Comparison of ENCODE assay signal across 17 cellular contexts in the genomic region with DNA sequence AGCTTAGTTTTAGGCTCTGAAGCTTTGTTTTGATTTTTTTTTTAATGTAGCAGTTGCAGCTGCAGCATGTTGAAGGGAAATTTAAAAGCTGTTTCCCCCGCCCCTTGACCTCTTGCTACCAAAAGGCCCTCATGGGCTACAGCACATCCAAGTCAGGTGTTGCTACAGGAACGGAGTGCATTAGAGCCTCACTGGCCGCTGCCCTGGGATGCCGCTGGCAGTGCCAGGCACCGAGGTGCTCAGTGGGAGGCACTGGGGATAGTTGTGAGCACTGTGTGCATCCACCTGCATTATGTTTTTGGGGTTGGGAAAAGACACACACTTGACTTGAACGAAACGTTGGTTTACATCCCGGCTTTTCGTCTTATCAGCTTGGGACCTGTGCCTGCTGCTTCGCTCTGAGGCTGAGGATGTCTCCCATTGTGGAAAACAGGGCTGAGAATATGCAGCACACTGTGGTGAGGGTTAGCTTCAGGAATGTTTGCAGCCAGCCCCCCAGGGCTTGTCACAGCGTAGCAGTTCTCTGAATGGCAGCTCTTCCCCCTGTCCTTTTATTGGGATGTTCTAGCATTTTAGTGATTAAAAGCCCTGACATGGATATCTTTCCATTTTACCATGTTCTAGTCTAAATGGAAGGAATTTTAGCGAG. TPM values are rescaled to one million over a fixed set of nuclear protein-coding genes. Genes with fewer than 3 reads are reported as not detected.
DNase-seq lines count a peak whose midpoint lies in the region; ATAC-seq and TF ChIP-seq lines count a peak whose summit lies in the region.
"Had no signal": no experiment of that assay in that cellular context is flagged by ENCODE, and none has a peak within 500 bp of the region (broad histone marks: within the 10 kb centered on the region; RNA-seq: fewer than 3 reads in every experiment).

No MANE protein-coding gene starts in this region.

- TF ChIP-seq CTCF in GM23338 (conservative IDR thresholded peaks at IDR 0.05; ENCODE audit: low read depth in 2 of 2) (no peak), OCI-LY3 (IDR thresholded peaks at IDR 0.05; ENCODE audit: low read depth, low read length) (no peak), osteocyte (IDR thresholded peaks at IDR 0.05) (no peak)

- no peak overlapping the region for H3K4me3 ChIP-seq in GM23338
- H3K4me3 ChIP-seq in OCI-LY3 (ENCODE audit: low read length) = peak overlapping the region; percentile 62
- H3K4me3 ChIP-seq in iPS-15b (ENCODE audit: low read depth, low read length) = peak overlapping the region; percentile 14

- H3K27ac ChIP-seq in GM23338 (ENCODE audit: low read depth) (no peak overlapping the region), OCI-LY3 (ENCODE audit: low read length) (no peak overlapping the region)
- H3K27ac ChIP-seq: heart right ventricle had no signal

- H3K9me2 ChIP-seq in GM23338 (ENCODE audit: insufficient read depth) = no peaks in the 10 kb centered on the region

- H2AFZ ChIP-seq in GM23338 (peak overlapping the region; percentile 25; the same call in 1 of the 2 replicates), OCI-LY3 (ENCODE audit: low read depth, low read length) (peak overlapping the region; percentile 81; the same call in 1 of the 2 replicates)

- peak overlapping the region; percentile 56 for H3K4me3 Mint-ChIP-seq in GM23338
- H3K4me3 Mint-ChIP-seq in osteocyte (ENCODE audit: unreplicated experiment) = peak overlapping the region; percentile 52
- H3K4me3 Mint-ChIP-seq: activated B cell treated with CpG ODN at 0.5 μM for 24 hours; activated naive CD8-positive, alpha-beta T cell treated with anti-CD3 and anti-CD28 coated beads, Interleukin-2, amount 50 U/mL, for 24 hours; T-helper 1 cell treated with Interleukin-12 subunit alpha and Interleukin-12 subunit beta and Interleukin-4 antibody, amounts not matched to agents 30 μg/mL and 1 μg/mL, for 36 hours had no signal

- H3K36me3 Mint-ChIP-seq in GM23338 (ENCODE audit: low read depth) (no peaks in the 10 kb centered on the region), osteocyte (ENCODE audit: unreplicated experiment) (no peaks in the 10 kb centered on the region)

- H3K4me1 ChIP-seq in GM23338 (ENCODE audit: insufficient read depth) = no peaks in the 10 kb centered on the region; the same call in 1 of the 2 replicates
- peaks cover 8% of the 10 kb centered on the region for H3K4me1 ChIP-seq in OCI-LY3 (ENCODE audit: low read length)
- H3K4me1 ChIP-seq in iPS-15b (ENCODE audit: control insufficient read depth, insufficient read depth, low read length) = peaks cover 8% of the 10 kb centered on the region

- H3K27ac Mint-ChIP-seq in GM23338 (no peak overlapping the region), osteocyte (ENCODE audit: unreplicated experiment) (no peak overlapping the region)
- H3K27ac Mint-ChIP-seq: activated B cell treated with CpG ODN at 0.5 μM for 24 hours; activated naive CD8-positive, alpha-beta T cell treated with anti-CD3 and anti-CD28 coated beads, Interleukin-2, amount 50 U/mL, for 24 hours; T-helper 1 cell treated with Interleukin-12 subunit alpha and Interleukin-12 subunit beta and Interleukin-4 antibody, amounts not matched to agents 30 μg/mL and 1 μg/mL, for 36 hours had no signal

- H4K20me1 ChIP-seq in GM23338 (replicated peaks; ENCODE audit: insufficient read depth) = no peaks in the 10 kb centered on the region
- H4K20me1 ChIP-seq in OCI-LY3 (ENCODE audit: insufficient read depth, low read length) = no peaks in the 10 kb centered on the region

- H3K27me3 Mint-ChIP-seq in GM23338 (ENCODE audit: insufficient read depth, low read depth, poor library complexity) = peaks cover 5% of the 10 kb centered on the region
- H3K27me3 Mint-ChIP-seq in osteocyte (ENCODE audit: unreplicated experiment) = peaks cover under 1% of the 10 kb centered on the region

- peaks cover 3% of the 10 kb centered on the region; the same call in 2 of the 3 replicates for H3K4me1 Mint-ChIP-seq in GM23338
- H3K4me1 Mint-ChIP-seq in osteocyte (ENCODE audit: unreplicated experiment) = peaks cover 11% of the 10 kb centered on the region
- H3K4me1 Mint-ChIP-seq: activated B cell treated with CpG ODN at 0.5 μM for 24 hours had no signal

- H3K27me3 ChIP-seq in GM23338 (ENCODE audit: insufficient read depth) = no peaks in the 10 kb centered on the region
- H3K27me3 ChIP-seq in OCI-LY3 (ENCODE audit: low read depth, low read length) = peaks cover 2% of the 10 kb centered on the region; the same call in 1 of the 2 replicates
- H3K27me3 ChIP-seq in iPS-15b (ENCODE audit: control insufficient read depth, insufficient read depth, low read length) = no peaks in the 10 kb centered on the region

- DNase-seq in GM23338 (ENCODE audit: low spot score) = peak; percentile 17
- DNase-seq in osteocyte (ENCODE audit: extremely low spot score, unreplicated experiment) = peak; percentile 63
- no peak for DNase-seq in NCI-H345 (lab: John Stamatoyannopoulos, UW)
- no peak for DNase-seq in activated CD4-positive, alpha-beta T cell treated with anti-CD3 and anti-CD28 coated beads, Interleukin-2, amount 50 U/mL, for 4 hours
- DNase-seq: activated B cell treated with CpG ODN at 0.5 μM for 24 hours; activated naive CD8-positive, alpha-beta T cell treated with anti-CD3 and anti-CD28 coated beads, Interleukin-2, amount 50 U/mL, for 24 hours; effector memory CD4-positive, alpha-beta T cell; stimulated activated CD4-positive, alpha-beta T cell treated with anti-CD3 and anti-CD28 coated beads, Interleukin-4, amount 100 ng/mL, for 4 hours; stimulated activated CD8-positive, alpha-beta memory T cell treated with anti-CD3 and anti-CD28 coated beads, Interleukin-4, amount 100 ng/mL, for 48 hours had no signal

- no peaks in the 10 kb centered on the region for H3K36me3 ChIP-seq in GM23338 (ENCODE audit: insufficient read depth)
- H3K36me3 ChIP-seq in OCI-LY3 (replicated peaks; ENCODE audit: low read depth, low read length) = no peaks in the 10 kb centered on the region
- H3K36me3 ChIP-seq in iPS-15b (ENCODE audit: control insufficient read depth, insufficient read depth, low read length) = no peaks in the 10 kb centered on the region
- H3K36me3 ChIP-seq: heart right ventricle had no signal

- H3K4me2 ChIP-seq in GM23338 (no peak overlapping the region), OCI-LY3 (ENCODE audit: low read length) (peak overlapping the region; percentile 77)

- peak overlapping the region; percentile 44; the same call in 1 of the 2 replicates for H3K9ac ChIP-seq in OCI-LY3 (ENCODE audit: low read length)
- no peak overlapping the region for H3K9ac ChIP-seq in iPS-15b (ENCODE audit: low read depth, low read length)

- ATAC-seq in GM23338 (peak; percentile 88), HG02571 (IDR thresholded peaks at IDR 0.05; ENCODE audit: unreplicated experiment) (no peak), HG02759 (IDR thresholded peaks at IDR 0.05; ENCODE audit: unreplicated experiment) (no peak)
- ATAC-seq: activated naive CD8-positive, alpha-beta T cell treated with anti-CD3 and anti-CD28 coated beads, Interleukin-2, amount 50 U/mL, for 24 hours had no signal

- no peaks in the 10 kb centered on the region for H3F3A ChIP-seq in GM23338 (replicated peaks; ENCODE audit: low read depth)

- no peaks in the 10 kb centered on the region for H3K79me2 ChIP-seq in GM23338 (replicated peaks; ENCODE audit: insufficient read depth)
- no peaks in the 10 kb centered on the region for H3K79me2 ChIP-seq in OCI-LY3 (ENCODE audit: low read length)

- H3K9me3 Mint-ChIP-seq in GM23338 (peaks cover 74% of the 10 kb centered on the region), osteocyte (ENCODE audit: unreplicated experiment) (no peaks in the 10 kb centered on the region)
- H3K9me3 Mint-ChIP-seq: activated B cell treated with CpG ODN at 0.5 μM for 24 hours; activated naive CD8-positive, alpha-beta T cell treated with anti-CD3 and anti-CD28 coated beads, Interleukin-2, amount 50 U/mL, for 24 hours; T-helper 1 cell treated with Interleukin-12 subunit alpha and Interleukin-12 subunit beta and Interleukin-4 antibody, amounts not matched to agents 30 μg/mL and 1 μg/mL, for 36 hours had no signal

- H3K9me3 ChIP-seq in OCI-LY3 (ENCODE audit: insufficient read depth, low read length) (no peaks in the 10 kb centered on the region), iPS-15b (ENCODE audit: control insufficient read depth, insufficient read depth, low read length) (no peaks in the 10 kb centered on the region)
- H3K9me3 ChIP-seq: heart right ventricle had no signal

TF ChIP-seq in GM23338, 12 proteins besides CTCF, POLR2A, EP300 and RAD21 (continues in another document):
- TF ChIP-seq POLR2AphosphoS5 (IDR thresholded peaks at IDR 0.05; ENCODE audit: low read depth) = no peak
- TF ChIP-seq JUNB (IDR thresholded peaks at IDR 0.05; ENCODE audit: unreplicated experiment) = no peak
- no peak for TF ChIP-seq CREB1 (CRISPR knock-in tag; IDR thresholded peaks at IDR 0.05; ENCODE audit: low read depth)

RNA-seq across cellular contexts. Expression of a gene that starts 24.1 kb away (rescaled TPM):
- total RNA-seq in GM23338 (2014; rRNA removed; shearing (Covaris generic)) = not detected in 2 replicates
- 0.45 and 0.50 TPM in 2 replicates for polyA plus RNA-seq in GM23338 (2016; fragmentation: Nextera tagmentation; extraction: Ambion mirVana)
- total RNA-seq in osteocyte = not detected in 2 replicates
- total RNA-seq: activated B cell treated with CpG ODN at 0.5 μM for 24 hours, fibroblast of lung, mononuclear cell had no signal
- polyA plus RNA-seq: fibroblast of lung, heart right ventricle had no signal

Comparison
In these comparisons a context has a peak if more than half of its experiments do, and no peak if none do; other contexts are left out.
1. DNase-seq: peak in GM23338 (single experiment) and osteocyte (single experiment); none in NCI-H345 (single experiment) and activated CD4-positive, alpha-beta T cell treated with anti-CD3 and anti-CD28 coated beads, Interleukin-2, amount 50 U/mL, for 4 hours (0 of 2).